In genomic region chr20:32678948-32679347, GRCh38 we compare ENCODE assay signal across 15 cellular contexts. TPM values are rescaled to one million over a fixed set of nuclear protein-coding genes. Genes with fewer than 3 reads are reported as not detected.
DNase-seq lines count a peak whose midpoint lies in the region; ATAC-seq and TF ChIP-seq lines count a peak whose summit lies in the region.
"Had no signal": no experiment of that assay in that cellular context is flagged by ENCODE, and none has a peak within 500 bp of the region (broad histone marks: within the 10 kb centered on the region; RNA-seq: fewer than 3 reads in every experiment).

No MANE protein-coding gene starts in this region.

- CTCF ChIA-PET in RWPE1 (lab: Yijun Ruan, JAX) = interaction anchor here (0.6 to 6.1 kb wide), 2 partner anchors 43 to 100 kb away, joined by 3 to 50 read pairs; no protein-coding TSS in a partner anchor

- no peak overlapping the region for H3K4me3 Mint-ChIP-seq in glutamatergic neuron (ENCODE audit: unreplicated experiment)
- H3K4me3 Mint-ChIP-seq: activated naive CD8-positive, alpha-beta T cell treated with anti-CD3 and anti-CD28 coated beads for 36 hours; nephron progenitor cell; WTC11 had no signal

- ATAC-seq in left cardiac atrium = peak; percentile 88 to 93
- ATAC-seq in sciatic nerve = peak; percentile 52
- ATAC-seq: WTC11 had no signal

- peaks cover 19% of the 10 kb centered on the region for H3K4me1 Mint-ChIP-seq in glutamatergic neuron (ENCODE audit: low read depth, unreplicated experiment)

- H3K27ac ChIP-seq in RWPE1 = peak overlapping the region; percentile 59
- H3K27ac ChIP-seq: colonic mucosa had no signal

- intact Hi-C loops in left cardiac atrium (cut with DNase I) (loop anchor here in 1 of 2 donors (5.0 kb wide), 1 partner anchor 98 kb away; no protein-coding TSS in a partner anchor), sciatic nerve (cut with DNase I) (no loop called here)

- POLR2A ChIA-PET in RWPE1 (lab: Yijun Ruan, JAX; ENCODE audit: low non-redundant PET) = no interaction called here

- peak; percentile 26 for DNase-seq in NCI-H2196 (lab: John Stamatoyannopoulos, UW; ENCODE audit: unreplicated experiment)
- DNase-seq in NCI-H2196 treated with DMSO at 0.1 percent for 48 hours (lab: John Stamatoyannopoulos, UW; ENCODE audit: unreplicated experiment) = no peak
- DNase-seq in RWPE1 (ENCODE audit: low spot score) = no peak
- DNase-seq in left cardiac atrium = peak; percentile 79
- DNase-seq in sciatic nerve (ENCODE audit: low spot score) = no peak
- no peak for DNase-seq in stimulated activated naive CD4-positive, alpha-beta T cell treated with Interleukin-2 at 50 U/mL for 16 hours (lab: John Stamatoyannopoulos, UW)
- no peak for DNase-seq in glutamatergic neuron
- DNase-seq in NCI-H774 (lab: John Stamatoyannopoulos, UW) = no peak
- DNase-seq: 8988T; activated CD8-positive, alpha-beta memory T cell treated with anti-CD3 and anti-CD28 coated beads, Interleukin-2, amount 50 U/mL, for 4 hours; activated naive CD8-positive, alpha-beta T cell treated with anti-CD3 and anti-CD28 coated beads for 36 hours; colonic mucosa; NCI-H1092; nephron progenitor cell had no signal

- no peak for TF ChIP-seq CTCF in RWPE1 (conservative IDR thresholded peaks at IDR 0.05; ENCODE audit: low read depth)
- no peak for TF ChIP-seq CTCF in glutamatergic neuron (IDR thresholded peaks at IDR 0.05; ENCODE audit: partially characterized antibody, unreplicated experiment)

- peaks cover 1% of the 10 kb centered on the region for H3K9me3 Mint-ChIP-seq in glutamatergic neuron (ENCODE audit: unreplicated experiment)
- H3K9me3 Mint-ChIP-seq: activated naive CD8-positive, alpha-beta T cell treated with anti-CD3 and anti-CD28 coated beads for 36 hours; nephron progenitor cell; WTC11 had no signal

- H3K36me3 Mint-ChIP-seq in glutamatergic neuron (ENCODE audit: unreplicated experiment) = no peaks in the 10 kb centered on the region
- H3K36me3 Mint-ChIP-seq: activated naive CD8-positive, alpha-beta T cell treated with anti-CD3 and anti-CD28 coated beads for 36 hours; WTC11 had no signal

- no peak overlapping the region for H3K27ac Mint-ChIP-seq in glutamatergic neuron (ENCODE audit: unreplicated experiment)
- H3K27ac Mint-ChIP-seq: activated naive CD8-positive, alpha-beta T cell treated with anti-CD3 and anti-CD28 coated beads for 36 hours; nephron progenitor cell; WTC11 had no signal

- H3K27me3 Mint-ChIP-seq in glutamatergic neuron (ENCODE audit: unreplicated experiment) = peaks cover 11% of the 10 kb centered on the region
- H3K27me3 Mint-ChIP-seq: activated naive CD8-positive, alpha-beta T cell treated with anti-CD3 and anti-CD28 coated beads for 36 hours had no signal

RNA-seq across cellular contexts. Expression of gene C20orf203, which starts 5.2 kb away (rescaled TPM):
- total RNA-seq in left cardiac atrium = not detected
- 0.94 TPM for total RNA-seq in sciatic nerve
- total RNA-seq in glutamatergic neuron (ENCODE audit: unreplicated experiment) = 0.25 TPM
- total RNA-seq: colonic mucosa had no signal

Comparison
In these comparisons a context has a peak if more than half of its experiments do, and no peak if none do; other contexts are left out.
1. DNase-seq: peak in NCI-H2196 (single experiment) and left cardiac atrium (single experiment); none in NCI-H2196 treated with DMSO at 0.1 percent for 48 hours (single experiment), RWPE1 (single experiment), sciatic nerve (single experiment), stimulated activated naive CD4-positive, alpha-beta T cell treated with Interleukin-2 at 50 U/mL for 16 hours (single experiment), glutamatergic neuron (single experiment) and NCI-H774 (single experiment).